In genomic region chr5:88824892-88825781, GRCh38 we compare ENCODE assay signal across 9 cellular contexts.
DNase-seq lines count a peak whose midpoint lies in the region; ATAC-seq and TF ChIP-seq lines count a peak whose summit lies in the region.
"Had no signal": no experiment of that assay in that cellular context is flagged by ENCODE, and none has a peak within 500 bp of the region (broad histone marks: within the 10 kb centered on the region; RNA-seq: fewer than 3 reads in every experiment).

No MANE protein-coding gene starts in this region.

- peaks cover 69% of the 10 kb centered on the region for H3F3A ChIP-seq in MM.1S (ENCODE audit: insufficient read depth, low read length)

- 0 out of 2 replicates have a peak, but pooled peaks cover 7% of the 10 kb centered on the region for H3K4me1 ChIP-seq in MM.1S (ENCODE audit: low read length)

- H3K9me3 ChIP-seq in MM.1S (replicated peaks; ENCODE audit: insufficient read depth, low read length) = no peaks in the 10 kb centered on the region

- no peaks in the 10 kb centered on the region for H4K20me1 ChIP-seq in MM.1S (ENCODE audit: insufficient read depth, low read length)

- TF ChIP-seq CTCF in AG04449 (IDR thresholded peaks at IDR 0.05; ENCODE audit: insufficient read depth, low read length, missing control alignments) (no peak), MM.1S (IDR thresholded peaks at IDR 0.05; ENCODE audit: low read length) (no peak), GM20000 (IDR thresholded peaks at IDR 0.05; ENCODE audit: extremely low read depth, missing control alignments) (no peak)

- DNase-seq in AG04449 (ENCODE audit: low read depth, low spot score) = peak; percentile 29
- DNase-seq in MM.1S = peak; percentile 26
- peak in 1 of 61 donors; percentile 18 for DNase-seq in caudate nucleus (lab: John Stamatoyannopoulos, UW)
- DNase-seq in medulla oblongata (ENCODE audit: extremely low spot score) = peak; percentile 49
- no peak for DNase-seq in activated naive CD4-positive, alpha-beta T cell (lab: John Stamatoyannopoulos, UW)
- DNase-seq in Ammon's horn (ENCODE audit: low spot score) = no peak
- no peak for DNase-seq in GM20000 (ENCODE audit: low spot score)
- DNase-seq: activated CD8-positive, alpha-beta memory T cell treated with anti-CD3 and anti-CD28 coated beads, Interleukin-2, amount 50 U/mL, for 48 hours had no signal

- no peak for ATAC-seq in GM19328 (IDR thresholded peaks at IDR 0.05; ENCODE audit: unreplicated experiment)

- H3K79me2 ChIP-seq in MM.1S (ENCODE audit: low read length) = peaks cover 99% of the 10 kb centered on the region

- CTCF ChIA-PET in AG04449 (lab: Yijun Ruan, JAX) = interaction anchor here (0.6 to 1.6 kb wide), 2 partner anchors 100 to 141 kb away, joined by 3 to 4 read pairs; no protein-coding TSS in a partner anchor

- H2AFZ ChIP-seq in MM.1S (ENCODE audit: low read length) = no peak overlapping the region

- H3K27me3 ChIP-seq in MM.1S (replicated peaks; ENCODE audit: insufficient read depth, low read length) = no peaks in the 10 kb centered on the region

- H3K36me3 ChIP-seq in MM.1S (replicated peaks; ENCODE audit: insufficient read depth, low read length) = no peaks in the 10 kb centered on the region; the same call in 1 of the 2 replicates

- H3K4me2 ChIP-seq in MM.1S (ENCODE audit: low read depth, low read length) = peak overlapping the region; percentile 96

- POLR2A ChIA-PET in AG04449 (lab: Yijun Ruan, JAX) = no interaction called here

- no peak overlapping the region for H3K4me3 ChIP-seq in AG04449 (ENCODE audit: low read depth, low read length)
- H3K4me3 ChIP-seq in MM.1S (ENCODE audit: low read length) = peak overlapping the region; percentile 71

- H3K27ac ChIP-seq in MM.1S (ENCODE audit: low read length) = peak overlapping the region; percentile 97
- peak overlapping the region; percentile 38 for H3K27ac ChIP-seq in caudate nucleus (ENCODE audit: low read depth, low read length)

- H3K9me2 ChIP-seq in MM.1S (replicated peaks; ENCODE audit: insufficient read depth, low read length) = no peaks in the 10 kb centered on the region

- H3K9ac ChIP-seq in MM.1S (ENCODE audit: low read length) = peak overlapping the region; percentile 88

Comparison
In these comparisons a context has a peak if more than half of its experiments do, and no peak if none do; other contexts are left out.
1. DNase-seq: peak in AG04449 (single experiment), MM.1S (single experiment) and medulla oblongata (single experiment); none in activated naive CD4-positive, alpha-beta T cell (0 of 4), Ammon's horn (single experiment) and GM20000 (single experiment).